Comparison of ENCODE assay signal across 29 cellular contexts in the genomic region with DNA sequence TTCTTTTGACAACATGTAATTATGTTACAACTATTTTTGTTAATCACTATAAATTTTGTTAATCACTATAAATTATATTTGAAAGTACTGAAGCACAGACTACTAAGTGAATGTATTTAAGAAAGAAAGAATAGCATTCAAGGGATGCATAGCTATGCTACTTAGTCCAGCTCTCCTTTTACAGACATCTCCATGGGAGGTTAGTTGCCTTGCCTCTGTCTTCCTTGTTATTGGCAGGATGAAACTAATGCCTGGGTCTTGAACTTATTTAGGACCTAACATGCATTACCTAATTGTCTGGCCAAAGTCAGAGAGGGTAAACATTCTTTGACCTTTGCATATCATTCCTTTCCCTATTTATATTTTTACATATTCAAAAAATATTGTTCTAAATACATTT.
"Had no signal": no experiment of that assay in that cellular context is flagged by ENCODE, and none has a peak within 500 bp of the region (broad histone marks: within the 10 kb centered on the region; RNA-seq: fewer than 3 reads in every experiment).

No MANE protein-coding gene starts in this region.

- H3K4me1 Mint-ChIP-seq: naive thymus-derived CD8-positive, alpha-beta T cell; neural crest cell; stimulated activated effector memory CD8-positive, alpha-beta T cell treated with anti-CD3 and anti-CD28 coated beads, Interleukin-12 subunit alpha, Interleukin-12 subunit beta, amount 100 ng/mL, for 72 hours; stimulated activated naive B cell treated with anti-CD40 and anti-IgM and Interleukin-4, amounts not matched to agents 10 μg/mL and 1 μg/mL and 100 μg/mL, for 72 hours had no signal

- H3K27me3 ChIP-seq: ovary, right lobe of liver, sigmoid colon, stomach, thyroid gland, tibial nerve, upper lobe of left lung, vagina had no signal

- H3K9me3 Mint-ChIP-seq: natural killer cell treated with Interleukin-12 subunit alpha and Interleukin-12 subunit beta and Interleukin-15 and Interleukin-18, amount 100 ng/mL, for 72 hours; nephron progenitor cell; stimulated activated effector memory CD8-positive, alpha-beta T cell treated with anti-CD3 and anti-CD28 coated beads, Interleukin-12 subunit alpha, Interleukin-12 subunit beta, amount 100 ng/mL, for 72 hours; stimulated activated naive B cell treated with anti-CD40 and anti-IgM and Interleukin-4, amounts not matched to agents 10 μg/mL and 1 μg/mL and 100 μg/mL, for 72 hours; stimulated activated naive CD8-positive, alpha-beta T cell treated with anti-CD3 and anti-CD28 coated beads, Interleukin-15, Interleukin-2, amounts not matched to agents 100 ng/mL and 50 ng/mL, for 24 hours had no signal

- H3K27ac ChIP-seq: ovary, parathyroid adenoma, psoas muscle, right lobe of liver, sigmoid colon, stomach, thoracic aorta, thyroid gland, tibial nerve, upper lobe of left lung, vagina had no signal

- ATAC-seq: naive thymus-derived CD8-positive, alpha-beta T cell; natural killer cell treated with Interleukin-12 subunit alpha and Interleukin-12 subunit beta and Interleukin-15 and Interleukin-18, amount 100 ng/mL, for 72 hours; psoas muscle; right cardiac atrium; right lobe of liver; stimulated activated effector memory CD8-positive, alpha-beta T cell treated with anti-CD3 and anti-CD28 coated beads, Interleukin-12 subunit alpha, Interleukin-12 subunit beta, amount 100 ng/mL, for 72 hours; stimulated activated naive B cell treated with anti-CD40 and anti-IgM and Interleukin-4, amounts not matched to agents 10 μg/mL and 1 μg/mL and 100 μg/mL, for 72 hours had no signal

- H3K4me3 ChIP-seq: ovary, psoas muscle, right lobe of liver, sigmoid colon, stomach, thoracic aorta, thyroid gland, tibial nerve, upper lobe of left lung, vagina had no signal

- H3K4me3 Mint-ChIP-seq: naive thymus-derived CD8-positive, alpha-beta T cell; natural killer cell treated with Interleukin-12 subunit alpha and Interleukin-12 subunit beta and Interleukin-15 and Interleukin-18, amount 100 ng/mL, for 72 hours; nephron progenitor cell; neural crest cell; stimulated activated effector memory CD8-positive, alpha-beta T cell treated with anti-CD3 and anti-CD28 coated beads, Interleukin-12 subunit alpha, Interleukin-12 subunit beta, amount 100 ng/mL, for 72 hours; stimulated activated naive B cell treated with anti-CD40 and anti-IgM and Interleukin-4, amounts not matched to agents 10 μg/mL and 1 μg/mL and 100 μg/mL, for 72 hours; stimulated activated naive CD8-positive, alpha-beta T cell treated with anti-CD3 and anti-CD28 coated beads, Interleukin-15, Interleukin-2, amounts not matched to agents 100 ng/mL and 50 ng/mL, for 24 hours had no signal

- H3K79me2 ChIP-seq: parathyroid adenoma had no signal

- H2AFZ ChIP-seq: parathyroid adenoma had no signal

- H3K36me3 Mint-ChIP-seq: naive thymus-derived CD8-positive, alpha-beta T cell; natural killer cell treated with Interleukin-12 subunit alpha and Interleukin-12 subunit beta and Interleukin-15 and Interleukin-18, amount 100 ng/mL, for 72 hours; stimulated activated effector memory CD8-positive, alpha-beta T cell treated with anti-CD3 and anti-CD28 coated beads, Interleukin-12 subunit alpha, Interleukin-12 subunit beta, amount 100 ng/mL, for 72 hours; stimulated activated naive B cell treated with anti-CD40 and anti-IgM and Interleukin-4, amounts not matched to agents 10 μg/mL and 1 μg/mL and 100 μg/mL, for 72 hours had no signal

- H3K9ac ChIP-seq: parathyroid adenoma had no signal

- H3K36me3 ChIP-seq: ovary, right lobe of liver, sigmoid colon, stomach, thoracic aorta, thyroid gland, tibial nerve, upper lobe of left lung, vagina had no signal

- DNase-seq: naive thymus-derived CD8-positive, alpha-beta T cell; nephron progenitor cell; occipital lobe; ovary; posterior cingulate gyrus; psoas muscle; right cardiac atrium; right lobe of liver; sigmoid colon; small intestine; stimulated activated CD4-positive, alpha-beta T cell treated with anti-CD3 and anti-CD28 coated beads, Interleukin-15, amount 100 ng/mL, for 24 hours; stimulated activated CD4-positive, alpha-beta T cell treated with anti-CD3 and anti-CD28 coated beads, Interleukin-2, amount 100 ng/mL, for 24 hours; stimulated activated CD4-positive, alpha-beta T cell treated with anti-CD3 and anti-CD28 coated beads, Interleukin-2, amount 100 ng/mL, for 48 hours; stimulated activated CD4-positive, alpha-beta T cell treated with anti-CD3 and anti-CD28 coated beads, Interleukin-4, amount 100 ng/mL, for 24 hours; stimulated activated naive B cell treated with anti-CD40 and anti-IgM and Interleukin-4, amounts not matched to agents 10 μg/mL and 1 μg/mL and 100 μg/mL, for 72 hours; stimulated activated naive CD4-positive, alpha-beta T cell treated with Interleukin-2 at 50 U/mL for 16 hours; stomach; thyroid gland; trophoblast cell; upper lobe of left lung had no signal

- H3K27me3 Mint-ChIP-seq: naive thymus-derived CD8-positive, alpha-beta T cell; natural killer cell treated with Interleukin-12 subunit alpha and Interleukin-12 subunit beta and Interleukin-15 and Interleukin-18, amount 100 ng/mL, for 72 hours; progenitor cell of endocrine pancreas; stimulated activated naive B cell treated with anti-CD40 and anti-IgM and Interleukin-4, amounts not matched to agents 10 μg/mL and 1 μg/mL and 100 μg/mL, for 72 hours; stimulated activated naive CD8-positive, alpha-beta T cell treated with anti-CD3 and anti-CD28 coated beads, Interleukin-15, Interleukin-2, amounts not matched to agents 100 ng/mL and 50 ng/mL, for 24 hours had no signal

- H3K27ac Mint-ChIP-seq: naive thymus-derived CD8-positive, alpha-beta T cell; natural killer cell treated with Interleukin-12 subunit alpha and Interleukin-12 subunit beta and Interleukin-15 and Interleukin-18, amount 100 ng/mL, for 72 hours; nephron progenitor cell; progenitor cell of endocrine pancreas; stimulated activated effector memory CD8-positive, alpha-beta T cell treated with anti-CD3 and anti-CD28 coated beads, Interleukin-12 subunit alpha, Interleukin-12 subunit beta, amount 100 ng/mL, for 72 hours; stimulated activated naive B cell treated with anti-CD40 and anti-IgM and Interleukin-4, amounts not matched to agents 10 μg/mL and 1 μg/mL and 100 μg/mL, for 72 hours; stimulated activated naive CD8-positive, alpha-beta T cell treated with anti-CD3 and anti-CD28 coated beads, Interleukin-15, Interleukin-2, amounts not matched to agents 100 ng/mL and 50 ng/mL, for 24 hours had no signal

- H3K4me1 ChIP-seq: parathyroid adenoma, psoas muscle, right lobe of liver, sigmoid colon, stomach, thyroid gland, tibial nerve, upper lobe of left lung, vagina had no signal

- H3K9me3 ChIP-seq: ovary, psoas muscle, right lobe of liver, sigmoid colon, stomach, thoracic aorta, thyroid gland, tibial nerve, upper lobe of left lung, vagina had no signal
